26 cellular contexts compared by ENCODE assay signal in genomic region chr22:22182218-22182989, GRCh38.
DNase-seq lines count a peak whose midpoint lies in the region; ATAC-seq and TF ChIP-seq lines count a peak whose summit lies in the region.
"Had no signal": no experiment of that assay in that cellular context is flagged by ENCODE, and none has a peak within 500 bp of the region (broad histone marks: within the 10 kb centered on the region; RNA-seq: fewer than 3 reads in every experiment).

No MANE protein-coding gene starts in this region.

- H3K4me1 ChIP-seq in OCI-LY3 (ENCODE audit: low read length): no peaks in the 10 kb centered on the region
- H3K4me1 ChIP-seq in esophagus muscularis mucosa: no peaks in the 10 kb centered on the region
- no peaks in the 10 kb centered on the region for H3K4me1 ChIP-seq in ovary (ENCODE audit: insufficient read depth)
- H3K4me1 ChIP-seq: HAP-1, SJSA1 had no signal

- TF ChIP-seq CTCF in OCI-LY3 (IDR thresholded peaks at IDR 0.05; ENCODE audit: low read depth, low read length) (no peak), esophagus muscularis mucosa (IDR thresholded peaks at IDR 0.05) (no peak), ovary (IDR thresholded peaks at IDR 0.05) (no peak)

- no peaks in the 10 kb centered on the region for H3K36me3 Mint-ChIP-seq in naive B cell
- H3K36me3 Mint-ChIP-seq: CD8-positive, alpha-beta T cell had no signal

- no peaks in the 10 kb centered on the region for H3K27me3 Mint-ChIP-seq in naive B cell

- TF ChIP-seq POLR2A in esophagus muscularis mucosa (IDR thresholded peaks at IDR 0.05; ENCODE audit: low read depth): no peak
- no peak for TF ChIP-seq POLR2A in ovary (IDR thresholded peaks at IDR 0.05)

- ATAC-seq in naive B cell (ENCODE audit: low read depth in 2 of 2): peak in 1 of 2 donors; percentile 72
- ATAC-seq: CD8-positive, alpha-beta T cell had no signal

- H3K79me2 ChIP-seq in OCI-LY3 (ENCODE audit: low read length): no peaks in the 10 kb centered on the region

- H3K27ac Mint-ChIP-seq in naive B cell: peak overlapping the region in 4 of 6 donors; percentile 46 to 82 (median 70)
- H3K27ac Mint-ChIP-seq: CD8-positive, alpha-beta T cell; HFFc6 had no signal

- H3K9me3 Mint-ChIP-seq in naive B cell: peaks cover 0 to 3% (median 0%) of the 10 kb centered on the region in 7 donors
- H3K9me3 Mint-ChIP-seq: CD8-positive, alpha-beta T cell; HFFc6 had no signal

- no peak overlapping the region for H3K4me2 ChIP-seq in OCI-LY3 (ENCODE audit: low read length)
- H3K4me2 ChIP-seq: PC-9 had no signal

- TF ChIP-seq EP300 in esophagus muscularis mucosa (IDR thresholded peaks at IDR 0.05) (no peak), ovary (IDR thresholded peaks at IDR 0.05) (no peak)

- peaks cover 26% of the 10 kb centered on the region for H3K27me3 ChIP-seq in OCI-LY3 (ENCODE audit: low read depth, low read length)
- H3K27me3 ChIP-seq in esophagus muscularis mucosa: peaks cover 0 to 64% (median 2%) of the 10 kb centered on the region in 4 donors
- no peaks in the 10 kb centered on the region for H3K27me3 ChIP-seq in ovary

- H3K9me3 ChIP-seq in OCI-LY3 (ENCODE audit: insufficient read depth, low read length) (no peaks in the 10 kb centered on the region), esophagus muscularis mucosa (no peaks in the 10 kb centered on the region), ovary (no peaks in the 10 kb centered on the region)
- H3K9me3 ChIP-seq: A549, Caco-2, HAP-1, MG63, SJSA1 had no signal

- H3K36me3 ChIP-seq in OCI-LY3 (replicated peaks; ENCODE audit: low read depth, low read length): no peaks in the 10 kb centered on the region
- no peaks in the 10 kb centered on the region for H3K36me3 ChIP-seq in esophagus muscularis mucosa
- H3K36me3 ChIP-seq in ovary: no peaks in the 10 kb centered on the region
- H3K36me3 ChIP-seq: HAP-1, MG63, SJSA1 had no signal

- H3K4me1 Mint-ChIP-seq in naive B cell: peaks cover 36 to 45% (median 40%) of the 10 kb centered on the region in 3 donors

- H3K9ac ChIP-seq in OCI-LY3 (ENCODE audit: low read length): no peak overlapping the region

- DNase-seq in esophagus muscularis mucosa (ENCODE audit: extremely low spot score) (peak; percentile 75), naive B cell (no peak), ovary (no peak), D341Med (ENCODE audit: low spot score) (no peak), DMS79 (lab: John Stamatoyannopoulos, UW) (no peak)
- DNase-seq in stimulated activated naive CD4-positive, alpha-beta T cell treated with Interleukin-2 at 50 U/mL for 16 hours (lab: John Stamatoyannopoulos, UW): no peak
- DNase-seq: Caco-2; CD8-positive, alpha-beta T cell; DMS 273 treated with DMSO at 0.1 percent for 48 hours; DMS79 treated with DMSO at 0.1 percent for 48 hours; GOT3; HFFc6; KG1; MG63; NCI-H1105 treated with DMSO at 0.1 percent for 48 hours; NCI-H2029; NCI-H446; NCI-H524 treated with DMSO at 0.1 percent for 48 hours; NCI-H774; PC-9; Right ventricle myocardium superior had no signal

- H3K27ac ChIP-seq in OCI-LY3 (ENCODE audit: low read length): no peak overlapping the region
- no peak overlapping the region for H3K27ac ChIP-seq in esophagus muscularis mucosa (replicated peaks in 1 of 4)
- H3K27ac ChIP-seq in ovary: no peak overlapping the region
- H3K27ac ChIP-seq: C4-2B, PC-9, SJSA1 had no signal

- 0 out of 2 replicates have a peak overlapping the region, but pooled peaks have one; percentile 28 for H2AFZ ChIP-seq in OCI-LY3 (ENCODE audit: low read depth, low read length)
- H2AFZ ChIP-seq: PC-9 had no signal

- intact Hi-C loops in esophagus muscularis mucosa (cut with DNase I): no loop called here
- intact Hi-C loops in ovary (cut with DNase I): no loop called here

- no peaks in the 10 kb centered on the region for H4K20me1 ChIP-seq in OCI-LY3 (ENCODE audit: insufficient read depth, low read length)

- H3K4me3 ChIP-seq in OCI-LY3 (ENCODE audit: low read length) (no peak overlapping the region), esophagus muscularis mucosa (no peak overlapping the region), ovary (no peak overlapping the region)
- H3K4me3 ChIP-seq: A549, HAP-1, MG63, PC-9, SJSA1 had no signal

- no peak overlapping the region for H3K4me3 Mint-ChIP-seq in naive B cell
- H3K4me3 Mint-ChIP-seq: CD8-positive, alpha-beta T cell; HFFc6 had no signal

- 72% methylated on average over 7 of the region's 7 CpGs for WGBS in esophagus muscularis mucosa
- WGBS in ovary, 3 donors: 65 to 80% (median 68%) methylated on average over 7 of the region's 7 CpGs
